In the genomic region with DNA sequence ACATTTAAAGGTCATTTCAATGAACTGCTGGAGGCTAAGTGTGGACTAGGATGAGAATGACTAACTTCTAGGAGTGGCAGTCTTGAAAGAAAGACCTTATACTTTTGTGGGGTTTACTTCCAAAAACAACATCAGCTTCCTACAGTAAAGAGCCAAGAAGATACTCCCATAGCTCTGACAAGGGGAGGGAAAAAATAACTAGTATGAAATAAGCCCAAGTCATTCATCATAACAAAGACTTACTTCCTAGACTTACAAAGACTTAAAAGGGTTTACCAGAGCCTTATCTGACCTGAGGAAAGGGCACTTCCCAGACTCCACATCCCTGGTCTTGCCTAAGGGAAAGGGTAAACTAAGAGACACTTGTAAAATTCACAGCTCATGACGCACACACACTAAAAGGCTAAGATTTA, we compare ENCODE assay signal across 10 cellular contexts. TPM values are rescaled to one million over a fixed set of nuclear protein-coding genes. Genes with fewer than 3 reads are reported as not detected.
DNase-seq lines count a peak whose midpoint lies in the region; ATAC-seq, FAIRE-seq and TF ChIP-seq lines count a peak whose summit lies in the region.
"Had no signal": no experiment of that assay in that cellular context is flagged by ENCODE, and none has a peak within 500 bp of the region (broad histone marks: within the 10 kb centered on the region; RNA-seq: fewer than 3 reads in every experiment).

No MANE protein-coding gene starts in this region.

- H3K4me3 Mint-ChIP-seq in astrocyte (ENCODE audit: unreplicated experiment): no peak overlapping the region
- H3K4me3 Mint-ChIP-seq: central memory CD8-positive, alpha-beta T cell had no signal

- H4K20me1 ChIP-seq in astrocyte (ENCODE audit: insufficient read depth, low read length) (peaks cover 42% of the 10 kb centered on the region), Karpas-422 (ENCODE audit: insufficient read depth, low read depth, low read length) (peaks cover 16% of the 10 kb centered on the region)

- H3K4me2 ChIP-seq in astrocyte (ENCODE audit: low read length) (peak overlapping the region; percentile 58), Karpas-422 (ENCODE audit: low read depth, low read length, poor library complexity, severe bottlenecking) (no peak overlapping the region)

- no peak overlapping the region for H3K27ac Mint-ChIP-seq in astrocyte (ENCODE audit: unreplicated experiment)

- H3K4me1 ChIP-seq in astrocyte (ENCODE audit: insufficient read depth, low read length): peaks cover 16% of the 10 kb centered on the region
- H3K4me1 ChIP-seq in cardiac muscle cell (ENCODE audit: low read depth): peaks cover 11% of the 10 kb centered on the region
- peaks cover 0 to 25% (median 19%) of the 10 kb centered on the region in 4 donors for H3K4me1 ChIP-seq in sigmoid colon
- peaks cover 20% of the 10 kb centered on the region for H3K4me1 ChIP-seq in Karpas-422 (ENCODE audit: low read length)

- H3K4me3 ChIP-seq in astrocyte (ENCODE audit: insufficient read depth, low read depth, low read length) (no peak overlapping the region), cardiac muscle cell (no peak overlapping the region), sigmoid colon (no peak overlapping the region), Karpas-422 (ENCODE audit: low read length) (no peak overlapping the region)
- H3K4me3 ChIP-seq: psoas muscle had no signal

- H3K27ac ChIP-seq in astrocyte (ENCODE audit: low read depth, low read length): peak overlapping the region; percentile 18
- H3K27ac ChIP-seq in cardiac muscle cell: peak overlapping the region; percentile 39
- H3K27ac ChIP-seq in sigmoid colon: peak overlapping the region in 3 of 4 donors; percentile 1 to 48 (median 44)
- no peak overlapping the region for H3K27ac ChIP-seq in Karpas-422 (ENCODE audit: low read length)
- H3K27ac ChIP-seq: psoas muscle had no signal

- H3K36me3 ChIP-seq in astrocyte (ENCODE audit: insufficient read depth, low read length): no peaks in the 10 kb centered on the region
- no peaks in the 10 kb centered on the region for H3K36me3 ChIP-seq in cardiac muscle cell
- H3K36me3 ChIP-seq in sigmoid colon: no peaks in the 10 kb centered on the region
- no peaks in the 10 kb centered on the region for H3K36me3 ChIP-seq in Karpas-422 (ENCODE audit: insufficient read depth, low read length)

- TF ChIP-seq EP300 in sigmoid colon (IDR thresholded peaks at IDR 0.05): no peak

- TF ChIP-seq POLR2A in sigmoid colon (IDR thresholded peaks at IDR 0.05): no peak

- ATAC-seq in HG03039 (IDR thresholded peaks at IDR 0.05; ENCODE audit: unreplicated experiment): no peak
- ATAC-seq: psoas muscle had no signal

- no peak for FAIRE-seq in astrocyte (lab: Jason Lieb, UNC)

- peaks cover 7% of the 10 kb centered on the region for H3K4me1 Mint-ChIP-seq in astrocyte (ENCODE audit: low read depth, unreplicated experiment)

- peak; percentile 52 for DNase-seq in GM03348 (ENCODE audit: low spot score)
- peak; percentile 80 for DNase-seq in astrocyte (ENCODE audit: low read depth)
- DNase-seq in cardiac muscle cell (ENCODE audit: low read depth in 1 of 2, low spot score in 1 of 2): peak in 1 of 2 donors; percentile 63
- DNase-seq in sigmoid colon: no peak
- no peak for DNase-seq in G401 (ENCODE audit: low spot score)
- no peak for DNase-seq in middle frontal gyrus (ENCODE audit: extremely low spot score, low spot score)
- no peak for DNase-seq in Karpas-422
- DNase-seq: psoas muscle had no signal

- no peak overlapping the region for H2AFZ ChIP-seq in astrocyte (ENCODE audit: low read depth, low read length)
- H2AFZ ChIP-seq in Karpas-422 (ENCODE audit: low read length): no peak overlapping the region

- WGBS in sigmoid colon, 2 donors: 79 to 81% methylated on average over 1 of the region's 1 CpG

- H3K27me3 ChIP-seq in astrocyte (ENCODE audit: insufficient read depth, low read length) (no peaks in the 10 kb centered on the region), cardiac muscle cell (no peaks in the 10 kb centered on the region), sigmoid colon (no peaks in the 10 kb centered on the region), Karpas-422 (ENCODE audit: low read length) (no peaks in the 10 kb centered on the region)

- intact Hi-C loops in sigmoid colon (cut with DNase I): no loop called here

- peaks cover 17% of the 10 kb centered on the region for H3K36me3 Mint-ChIP-seq in astrocyte (ENCODE audit: low read depth, unreplicated experiment)

- TF ChIP-seq CTCF in astrocyte (IDR thresholded peaks at IDR 0.05; ENCODE audit: insufficient read depth, low read depth, low read length) (no peak), cardiac muscle cell (IDR thresholded peaks at IDR 0.05; ENCODE audit: low read depth, low read length) (no peak), sigmoid colon (IDR thresholded peaks at IDR 0.05) (no peak)

- H3K79me2 ChIP-seq in astrocyte (ENCODE audit: insufficient read depth, low read length) (peaks cover 55% of the 10 kb centered on the region), Karpas-422 (ENCODE audit: low read length) (no peaks in the 10 kb centered on the region)

- H3K9me2 ChIP-seq in Karpas-422 (replicated peaks; ENCODE audit: insufficient read depth, low read length): no peaks in the 10 kb centered on the region

- H3K9ac ChIP-seq in astrocyte (ENCODE audit: low read length) (no peak overlapping the region), Karpas-422 (ENCODE audit: low read length) (no peak overlapping the region)

- in situ Hi-C loops in G401 (cut with HindIII; ENCODE audit: low sequenced_read_pairs): no loop called here

- H3K9me3 Mint-ChIP-seq in astrocyte (ENCODE audit: unreplicated experiment): peaks cover 10% of the 10 kb centered on the region
- H3K9me3 Mint-ChIP-seq: central memory CD8-positive, alpha-beta T cell had no signal

- H3K9me3 ChIP-seq in astrocyte (ENCODE audit: insufficient read depth, low read depth, low read length) (no peaks in the 10 kb centered on the region), cardiac muscle cell (ENCODE audit: low read depth) (no peaks in the 10 kb centered on the region), sigmoid colon (no peaks in the 10 kb centered on the region), Karpas-422 (ENCODE audit: low read length) (no peaks in the 10 kb centered on the region)

- no peaks in the 10 kb centered on the region for H3K27me3 Mint-ChIP-seq in astrocyte (ENCODE audit: low read depth, unreplicated experiment)
- H3K27me3 Mint-ChIP-seq: central memory CD8-positive, alpha-beta T cell had no signal

RNA-seq across cellular contexts. Expression of a gene that starts 31.7 kb away (rescaled TPM):
- total RNA-seq in astrocyte (21.3 and 24.9 TPM in 2 replicates), cardiac muscle cell (25.2 and 29.1 TPM in 2 replicates), sigmoid colon (10 to 100 TPM; 44.9 to 90.5 (median 63.1) TPM)
- polyA plus RNA-seq in cardiac muscle cell (12.7 and 18.7 TPM in 2 replicates), sigmoid colon (10 to 100 TPM; 14.1 to 30.3 (median 28.8) TPM)
- total RNA-seq in G401 (2014; rRNA removed; shearing (Covaris generic)): 21.6 and 40.5 TPM in 2 replicates
- total RNA-seq in Karpas-422 (2014; rRNA removed; shearing (Covaris generic); ENCODE audit: low replicate concordance): 6.3 and 15.0 TPM in 2 replicates

Comparison
In these comparisons a context has a peak if more than half of its experiments do, and no peak if none do; other contexts are left out.
1. DNase-seq: peak in GM03348 (single experiment) and astrocyte (single experiment); none in sigmoid colon (single experiment), G401 (single experiment), middle frontal gyrus (single experiment) and Karpas-422 (single experiment).